8 cellular contexts compared by ENCODE assay signal in the genomic region with DNA sequence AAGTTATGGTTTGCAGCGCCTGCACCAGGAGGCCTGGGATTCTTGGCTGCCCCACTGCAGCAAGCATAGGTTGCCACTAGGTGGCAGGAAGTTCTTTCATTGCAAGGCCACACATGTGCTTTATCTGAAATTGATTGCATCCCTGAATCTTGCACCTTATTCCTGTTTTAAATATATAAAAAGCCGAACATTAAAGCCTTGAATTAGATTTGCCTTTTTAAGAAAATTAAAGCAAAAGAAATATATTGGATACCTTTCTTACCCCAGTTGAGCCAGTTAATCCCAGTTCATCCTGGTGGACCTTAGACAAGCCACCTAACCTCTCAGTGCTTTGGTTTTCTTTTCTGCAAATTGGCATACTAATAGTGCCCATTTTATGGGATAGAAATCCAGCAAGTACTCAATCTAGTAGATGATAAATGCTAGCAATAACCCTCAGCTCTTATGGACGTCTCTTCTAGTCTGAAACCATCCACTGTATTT. TPM values are rescaled to one million over a fixed set of nuclear protein-coding genes. Genes with fewer than 3 reads are reported as not detected.
A peak's percentile ranks its signal among the peaks of the same experiment; 100 is the strongest.
DNase-seq lines count a peak whose midpoint lies in the region; ATAC-seq and TF ChIP-seq lines count a peak whose summit lies in the region.

No MANE protein-coding gene starts in this region.

- no peak overlapping the region for H3K4me3 Mint-ChIP-seq in osteocyte (ENCODE audit: unreplicated experiment)

- H3K27me3 ChIP-seq in PC-3 (ENCODE audit: low read length): no peaks in the 10 kb centered on the region
- H3K27me3 ChIP-seq in uterus: no peaks in the 10 kb centered on the region

- no TSS peak for BruUV-seq in PC-3 (replicated peaks; lab: Mats Ljungman, UMichigan)

- H4K20me1 ChIP-seq in PC-3 (ENCODE audit: low read length): no peaks in the 10 kb centered on the region

- TF ChIP-seq POLR2A in uterus (IDR thresholded peaks at IDR 0.05): no peak

- CTCF ChIA-PET in PC-3 (lab: Charles Lee): no interaction called here

- POLR2A ChIA-PET in PC-3 (lab: Charles Lee; ENCODE audit: unreplicated experiment): no interaction called here

- DNase-seq in ACHN: peak; percentile 59
- peak; percentile 63 for DNase-seq in HT-29 (ENCODE audit: low spot score)
- DNase-seq in PC-3: peak; percentile 69
- peak; percentile 15 to 17 for DNase-seq in activated T-helper 1 cell treated with anti-CD3 and anti-CD28 coated beads, Interleukin-2, amount 50 U/mL, for 16 hours (ENCODE audit: low read depth in 1 of 2, low spot score in 1 of 2)
- peak; percentile 38 for DNase-seq in foreskin melanocyte
- DNase-seq in osteocyte (ENCODE audit: extremely low spot score, unreplicated experiment): no peak
- DNase-seq in uterus: peak; percentile 26 to 34

- peak overlapping the region; percentile 11; the same call in 1 of the 2 replicates for H3K27ac ChIP-seq in PC-3 (ENCODE audit: low read length)
- H3K27ac ChIP-seq in uterus: no peak overlapping the region

- no peaks in the 10 kb centered on the region for H3K4me1 Mint-ChIP-seq in osteocyte (ENCODE audit: unreplicated experiment)

- peaks cover 17% of the 10 kb centered on the region for H3K27me3 Mint-ChIP-seq in osteocyte (ENCODE audit: unreplicated experiment)

- no peaks in the 10 kb centered on the region for H3K9me3 ChIP-seq in PC-3 (ENCODE audit: low read length)
- no peaks in the 10 kb centered on the region for H3K9me3 ChIP-seq in uterus

- H3K36me3 ChIP-seq in PC-3 (ENCODE audit: low read depth, low read length) (no peaks in the 10 kb centered on the region), uterus (no peaks in the 10 kb centered on the region)

- peak; percentile 74 for ATAC-seq in GM18498 (IDR thresholded peaks at IDR 0.05; ENCODE audit: unreplicated experiment)
- peak; percentile 86 for ATAC-seq in PC-3

- H3K79me2 ChIP-seq in PC-3 (ENCODE audit: low read length): no peaks in the 10 kb centered on the region

- no peaks in the 10 kb centered on the region for H3F3A ChIP-seq in PC-3 (ENCODE audit: low read length, unreplicated experiment)

- H3K4me1 ChIP-seq in PC-3 (ENCODE audit: insufficient read depth, low read length) (peaks cover 10% of the 10 kb centered on the region), uterus (no peaks in the 10 kb centered on the region)

- in situ Hi-C loops in ACHN (cut with HindIII; ENCODE audit: low pct_ligation_motif_present, low pct_unique_long_range_greater_than_20kb, low sequenced_read_pairs): no loop called here

- H2AFZ ChIP-seq in PC-3 (ENCODE audit: low read length): peak overlapping the region; percentile 63

- H3K9ac ChIP-seq in PC-3 (ENCODE audit: low read length): no peak overlapping the region; the same call in 1 of the 2 replicates

- no peaks in the 10 kb centered on the region for H3K36me3 Mint-ChIP-seq in osteocyte (ENCODE audit: unreplicated experiment)

- intact Hi-C loops in PC-3 (cut with micrococcal nuclease) (loop anchor here (1.0 to 5.0 kb wide), 2 partner anchors 156 to 615 kb away; no protein-coding TSS in a partner anchor), uterus (cut with DNase I; ENCODE audit: low total_unique reads) (no loop called here)

- H3K9me2 ChIP-seq in PC-3 (replicated peaks; ENCODE audit: low read length): no peaks in the 10 kb centered on the region

- no peak overlapping the region for H3K27ac Mint-ChIP-seq in osteocyte (ENCODE audit: unreplicated experiment)

- peak; percentile 87 for TF ChIP-seq CTCF in PC-3 (conservative IDR thresholded peaks at IDR 0.05; ENCODE audit: low read depth, low read length)
- peak; percentile 94 for TF ChIP-seq CTCF in osteocyte (IDR thresholded peaks at IDR 0.05)
- TF ChIP-seq CTCF in uterus (IDR thresholded peaks at IDR 0.05): peak; percentile 62 to 74 (median 68)

- no peaks in the 10 kb centered on the region for H3K9me3 Mint-ChIP-seq in osteocyte (ENCODE audit: unreplicated experiment)

- H3K4me3 ChIP-seq in PC-3 (ENCODE audit: low read length) (no peak overlapping the region), uterus (no peak overlapping the region)

- H3K4me2 ChIP-seq in PC-3 (ENCODE audit: low read length): no peak overlapping the region

RNA-seq across cellular contexts. Expression of a gene that starts 6.3 kb away (rescaled TPM):
- 0.44 and 0.76 TPM in 2 replicates for total RNA-seq in HT-29 (2014; rRNA removed; shearing (Covaris generic))
- total RNA-seq in PC-3 (2014; rRNA removed): 1.1 and 3.4 TPM in 2 replicates
- 9.7 and 10.8 TPM in 2 replicates for total RNA-seq in osteocyte
- total RNA-seq in uterus: 10 to 100 TPM in 1 of 4 donors, 1 to 10 TPM in 2, under 1 TPM in 1; 0.88 to 14.6 (median 5.2) TPM

RNA-seq across cellular contexts. Expression of a gene that starts 37.6 kb away (rescaled TPM):
- total RNA-seq in HT-29 (2014; rRNA removed; shearing (Covaris generic)): 66.4 and 92.7 TPM in 2 replicates
- total RNA-seq in PC-3 (2014; rRNA removed) (98.3 and 125 TPM in 2 replicates), osteocyte (26.9 and 31.6 TPM in 2 replicates), uterus (10 to 100 TPM; 12.4 to 66.6 (median 33.5) TPM)

RNA-seq across cellular contexts. Expression of a gene that starts 53.3 kb away (rescaled TPM):
- total RNA-seq in HT-29 (2014; rRNA removed; shearing (Covaris generic)): 5.2 and 6.0 TPM in 2 replicates
- total RNA-seq in PC-3 (2014; rRNA removed) (10.5 and 11.8 TPM in 2 replicates), osteocyte (27.7 TPM in 2 replicates), uterus (10 to 100 TPM; 10.8 to 34.8 (median 29.6) TPM)
